Comparison of ENCODE assay signal across 10 cellular contexts in genomic region chr2:177281400-177282021, GRCh38. TPM values are rescaled to one million over a fixed set of nuclear protein-coding genes. Genes with fewer than 3 reads are reported as not detected.
DNase-seq lines count a peak whose midpoint lies in the region; ATAC-seq and TF ChIP-seq lines count a peak whose summit lies in the region.
"Had no signal": no experiment of that assay in that cellular context is flagged by ENCODE, and none has a peak within 500 bp of the region (broad histone marks: within the 10 kb centered on the region; RNA-seq: fewer than 3 reads in every experiment).

No MANE protein-coding gene starts in this region.

- no peaks in the 10 kb centered on the region for H4K20me1 ChIP-seq in MM.1S (ENCODE audit: insufficient read depth, low read length)

- no peaks in the 10 kb centered on the region for H3K9me3 ChIP-seq in breast epithelium
- H3K9me3 ChIP-seq in aorta (ENCODE audit: control insufficient read depth, low read length): no peaks in the 10 kb centered on the region
- no peaks in the 10 kb centered on the region for H3K9me3 ChIP-seq in CD4-positive, alpha-beta memory T cell (ENCODE audit: control insufficient read depth in 1 of 2, low read length in 2 of 2)
- no peaks in the 10 kb centered on the region for H3K9me3 ChIP-seq in MM.1S (replicated peaks; ENCODE audit: insufficient read depth, low read length)

- no peaks in the 10 kb centered on the region for H3K9me2 ChIP-seq in MM.1S (replicated peaks; ENCODE audit: insufficient read depth, low read length)

- H3K9ac ChIP-seq in MM.1S (ENCODE audit: low read length): no peak overlapping the region

- H3K27ac Mint-ChIP-seq in MCF 10A (ENCODE audit: low read depth, unreplicated experiment): peak overlapping the region; percentile 54
- H3K27ac Mint-ChIP-seq in CD4-positive, alpha-beta memory T cell: peak overlapping the region in 1 of 7 donors; percentile 53

- DNase-seq in MCF 10A (ENCODE audit: unreplicated experiment) (peak; percentile 76), breast epithelium (ENCODE audit: low spot score in 2 of 2) (no peak), aorta (peak in 1 of 2 donors; percentile 74), MM.1S (no peak), NCI-H2196 (lab: John Stamatoyannopoulos, UW; ENCODE audit: unreplicated experiment) (no peak)
- DNase-seq in CD4-positive, alpha-beta memory T cell: no peak
- DNase-seq: left colon had no signal

- POLR2A ChIA-PET in MCF 10A (lab: Yijun Ruan, JAX): interaction anchor here (0.6 to 6.2 kb wide), 8 partner anchors 8 to 116 kb away, joined by 3 to 117 read pairs (median 12); partner anchors contain the start of gene NFE2L2
- POLR2A ChIA-PET in CD4-positive, alpha-beta memory T cell (lab: Charles Lee; ENCODE audit: partially characterized antibody): no interaction called here

- H3K36me3 ChIP-seq in breast epithelium (no peaks in the 10 kb centered on the region), aorta (ENCODE audit: control insufficient read depth in 1 of 2, insufficient read depth in 2 of 2, low read length in 1 of 2) (no peaks in the 10 kb centered on the region), MM.1S (replicated peaks; ENCODE audit: insufficient read depth, low read length) (no peaks in the 10 kb centered on the region)
- no peaks in the 10 kb centered on the region for H3K36me3 ChIP-seq in CD4-positive, alpha-beta memory T cell (ENCODE audit: insufficient read depth, low read length)

- H3K4me3 ChIP-seq in breast epithelium: no peak overlapping the region
- no peak overlapping the region for H3K4me3 ChIP-seq in aorta (ENCODE audit: low read length in 2 of 2)
- no peak overlapping the region for H3K4me3 ChIP-seq in CD4-positive, alpha-beta memory T cell (ENCODE audit: low read length in 2 of 2)
- no peak overlapping the region for H3K4me3 ChIP-seq in MM.1S (ENCODE audit: low read length)

- TF ChIP-seq CTCF in MCF 10A (IDR thresholded peaks at IDR 0.05; ENCODE audit: unreplicated experiment): no peak
- TF ChIP-seq CTCF in breast epithelium (IDR thresholded peaks at IDR 0.05): no peak
- TF ChIP-seq CTCF in MM.1S (IDR thresholded peaks at IDR 0.05; ENCODE audit: low read length): no peak

- no peaks in the 10 kb centered on the region for H3K36me3 Mint-ChIP-seq in MCF 10A (ENCODE audit: insufficient read depth, unreplicated experiment)
- peaks cover 0 to 4% of the 10 kb centered on the region in 2 donors for H3K36me3 Mint-ChIP-seq in CD4-positive, alpha-beta memory T cell
- H3K36me3 Mint-ChIP-seq: brain had no signal

- no peaks in the 10 kb centered on the region for H3K9me3 Mint-ChIP-seq in MCF 10A (ENCODE audit: unreplicated experiment)
- no peaks in the 10 kb centered on the region for H3K9me3 Mint-ChIP-seq in CD4-positive, alpha-beta memory T cell
- H3K9me3 Mint-ChIP-seq: brain had no signal

- H3K27me3 ChIP-seq in breast epithelium: no peaks in the 10 kb centered on the region
- no peaks in the 10 kb centered on the region for H3K27me3 ChIP-seq in aorta (ENCODE audit: control insufficient read depth in 1 of 2, insufficient read depth in 2 of 2, low read length in 1 of 2)
- no peaks in the 10 kb centered on the region for H3K27me3 ChIP-seq in CD4-positive, alpha-beta memory T cell (ENCODE audit: insufficient read depth, low read length)
- no peaks in the 10 kb centered on the region for H3K27me3 ChIP-seq in MM.1S (replicated peaks; ENCODE audit: insufficient read depth, low read length)

- no peak overlapping the region for H3K4me2 ChIP-seq in MM.1S (ENCODE audit: low read depth, low read length)

- CTCF ChIA-PET in MCF 10A (lab: Yijun Ruan, JAX): interaction anchor here (0.6 to 3.8 kb wide), 8 partner anchors 11 to 133 kb away, joined by 3 to 23 read pairs (median 4); partner anchors contain the start of gene NFE2L2
- CTCF ChIA-PET in CD4-positive, alpha-beta memory T cell (lab: Charles Lee; ENCODE audit: partially characterized antibody): interaction anchor here (1.3 to 7.1 kb wide), 3 partner anchors 14 to 117 kb away, joined by 11 to 48 read pairs (median 22); partner anchors contain the start of gene NFE2L2

- no peaks in the 10 kb centered on the region for H3K79me2 ChIP-seq in MM.1S (ENCODE audit: low read length)

- TF ChIP-seq POLR2A in breast epithelium (IDR thresholded peaks at IDR 0.05): no peak

- intact Hi-C loops in MCF 10A (cut with micrococcal nuclease): no loop called here
- intact Hi-C loops in breast epithelium (cut with DNase I; ENCODE audit: low total_unique reads): loop anchor here (5.0 kb wide), 1 partner anchor 446 kb away; no protein-coding TSS in a partner anchor
- intact Hi-C loops in aorta (cut with DNase I): loop anchor here in 1 of 2 donors (5.0 kb wide), 1 partner anchor 36 kb away; no protein-coding TSS in a partner anchor
- intact Hi-C loops in CD4-positive, alpha-beta memory T cell (cut with micrococcal nuclease): no loop called here

- H3K4me1 ChIP-seq in breast epithelium (no peaks in the 10 kb centered on the region), aorta (ENCODE audit: control insufficient read depth in 1 of 2, insufficient read depth in 2 of 2, low read length in 2 of 2) (peaks cover 7 to 15% of the 10 kb centered on the region in 2 donors), MM.1S (ENCODE audit: low read length) (peaks cover 11% of the 10 kb centered on the region; the same call in 1 of the 2 replicates)
- no peaks in the 10 kb centered on the region for H3K4me1 ChIP-seq in CD4-positive, alpha-beta memory T cell (ENCODE audit: insufficient read depth, low read length)

- no peak overlapping the region for H2AFZ ChIP-seq in MM.1S (ENCODE audit: low read length)

- no peak overlapping the region for H3K27ac ChIP-seq in breast epithelium
- H3K27ac ChIP-seq in aorta (ENCODE audit: low read depth in 1 of 2, low read length in 2 of 2): peak overlapping the region in 1 of 2 donors; percentile 67
- no peak overlapping the region for H3K27ac ChIP-seq in CD4-positive, alpha-beta memory T cell (ENCODE audit: low read depth, low read length)
- no peak overlapping the region for H3K27ac ChIP-seq in MM.1S (ENCODE audit: low read length)

- H3K4me1 Mint-ChIP-seq in MCF 10A (ENCODE audit: insufficient read depth, unreplicated experiment): peaks cover 10% of the 10 kb centered on the region
- H3K4me1 Mint-ChIP-seq in CD4-positive, alpha-beta memory T cell: no peaks in the 10 kb centered on the region

- ATAC-seq in HG03354 (IDR thresholded peaks at IDR 0.05; ENCODE audit: poor library complexity, severe bottlenecking, unreplicated experiment): peak; percentile 59
- ATAC-seq in esophagus mucosa: peak; percentile 37
- peak; percentile 38 for ATAC-seq in aorta (ENCODE audit: low FRiP score)
- ATAC-seq: left colon had no signal

- no TSS peak for BruUV-seq in MCF 10A (replicated peaks; lab: Mats Ljungman, UMichigan)

- H3K27me3 Mint-ChIP-seq in MCF 10A (ENCODE audit: insufficient read depth, unreplicated experiment): no peaks in the 10 kb centered on the region
- no peaks in the 10 kb centered on the region for H3K27me3 Mint-ChIP-seq in CD4-positive, alpha-beta memory T cell
- H3K27me3 Mint-ChIP-seq: brain had no signal

- no peaks in the 10 kb centered on the region for H3F3A ChIP-seq in MM.1S (ENCODE audit: insufficient read depth, low read length)

- WGBS in aorta, 2 donors: 92 to 95% methylated on average over 6 of the region's 6 CpGs

- H3K4me3 Mint-ChIP-seq in MCF 10A (ENCODE audit: unreplicated experiment): no peak overlapping the region
- H3K4me3 Mint-ChIP-seq in CD4-positive, alpha-beta memory T cell: no peak overlapping the region
- H3K4me3 Mint-ChIP-seq: brain had no signal

RNA-seq across cellular contexts. Expression of gene NFE2L2, which starts 17.0 kb away (rescaled TPM):
- total RNA-seq in MCF 10A (2022) (135 and 180 TPM in 2 replicates), breast epithelium (100 to 1,000 TPM in 2 of 3 donors, 10 to 100 TPM in 1; 63.8 to 133 (median 124) TPM), esophagus mucosa (179 TPM), aorta (100 to 1,000 TPM; 101 to 131 TPM)
- polyA plus RNA-seq in aorta: 100 to 1,000 TPM in 1 of 2 donors, 10 to 100 TPM in 1; 83.4 to 103 TPM
- 10 to 100 TPM; 86.9 TPM for total RNA-seq in CD4-positive, alpha-beta memory T cell
- 10 to 100 TPM; 39.6 to 63.6 TPM for polyA plus RNA-seq in CD4-positive, alpha-beta memory T cell
